Comparison of ENCODE assay signal across 24 cellular contexts in the genomic region with DNA sequence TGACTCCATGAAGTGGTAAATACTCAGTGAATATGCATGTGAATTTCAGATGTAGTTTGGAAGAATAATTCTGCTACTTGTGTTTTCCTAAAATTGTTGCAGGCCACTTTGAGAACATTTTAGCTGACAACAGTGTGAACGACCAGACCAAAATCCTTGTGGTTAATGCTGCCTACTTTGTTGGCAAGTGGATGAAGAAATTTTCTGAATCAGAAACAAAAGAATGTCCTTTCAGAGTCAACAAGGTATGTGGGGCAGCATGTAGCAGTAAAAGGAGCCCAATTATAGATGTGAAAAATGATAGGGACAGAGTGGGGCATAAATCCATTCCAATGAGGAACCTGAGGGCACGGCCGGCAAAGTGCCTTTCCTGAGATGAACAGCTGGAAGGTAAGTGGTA. TPM values are rescaled to one million over a fixed set of nuclear protein-coding genes. Genes with fewer than 3 reads are reported as not detected.
"Had no signal": no experiment of that assay in that cellular context is flagged by ENCODE, and none has a peak within 500 bp of the region (broad histone marks: within the 10 kb centered on the region; RNA-seq: fewer than 3 reads in every experiment).

No MANE protein-coding gene starts in this region.

- H3K27me3 ChIP-seq: Peyer's patch had no signal

- H3K4me3 ChIP-seq: Peyer's patch, SJSA1 had no signal

- ATAC-seq: activated CD4-positive, CD25-positive, alpha-beta regulatory T cell treated with anti-CD3 and anti-CD28 coated beads, Interleukin-2, amount 50 U/mL, for 24 hours; activated CD8-positive, alpha-beta memory T cell treated with anti-CD3 and anti-CD28 coated beads, Interleukin-2, amount 10 ng/mL, durations not matched to agents 7 days and 5 days; activated T-cell treated with anti-CD3 and anti-CD28 coated beads, Interleukin-2, amount 50 U/mL, for 4 hours; SK-N-SH treated with all-trans-retinoic acid at 6 μM for 48 hours had no signal

- H3K27ac ChIP-seq: SJSA1 had no signal

- DNase-seq: activated CD4-positive, alpha-beta T cell treated with anti-CD3 and anti-CD28 coated beads for 48 hours; activated CD4-positive, alpha-beta T cell treated with anti-CD3 and anti-CD28 coated beads, Interleukin-2, amount 50 U/mL, for 48 hours; activated CD8-positive, alpha-beta memory T cell treated with anti-CD3 and anti-CD28 coated beads, Interleukin-2, amount 10 ng/mL, durations not matched to agents 7 days and 5 days; activated effector memory CD4-positive, alpha-beta T cell treated with anti-CD3 and anti-CD28 coated beads, Interleukin-2, amount 50 U/mL, for 16 hours; activated naive CD4-positive, alpha-beta T cell treated with anti-CD3 and anti-CD28 coated beads for 36 hours; activated T-cell treated with anti-CD3 and anti-CD28 coated beads, Interleukin-2, amount 50 U/mL, for 4 hours; anterior cingulate cortex; caudate nucleus; KG1; NCI-H1105 treated with DMSO at 0.1 percent for 48 hours; NCI-H1436 treated with DMSO at 0.1 percent for 48 hours; NCI-H187; NCI-H2081; NCI-H446; NCI-H524; Peyer's patch; SHP77; SW 1271 had no signal

- H3K9me3 ChIP-seq: Peyer's patch, SJSA1 had no signal

- H3K36me3 ChIP-seq: Peyer's patch, SJSA1 had no signal

- H3K4me1 ChIP-seq: SJSA1 had no signal

RNA-seq across cellular contexts. Expression of gene SERPINB5, which starts 16.1 kb away (rescaled TPM):
- total RNA-seq: activated CD8-positive, alpha-beta memory T cell treated with anti-CD3 and anti-CD28 coated beads, Interleukin-2, amount 10 ng/mL, durations not matched to agents 7 days and 5 days; activated naive CD4-positive, alpha-beta T cell treated with anti-CD3 and anti-CD28 coated beads for 36 hours; activated T-cell treated with anti-CD3 and anti-CD28 coated beads, Interleukin-2, amount 50 U/mL, for 4 hours; cerebellum; SJSA1; T-helper 1 cell treated with Interleukin-12 subunit alpha and Interleukin-12 subunit beta and Interleukin-4 antibody, amounts not matched to agents 30 ng/mL and 1 ng/mL, for 36 hours had no signal

RNA-seq across cellular contexts. Expression of gene SERPINB12, which starts 49.3 kb away (rescaled TPM):
- total RNA-seq: activated CD8-positive, alpha-beta memory T cell treated with anti-CD3 and anti-CD28 coated beads, Interleukin-2, amount 10 ng/mL, durations not matched to agents 7 days and 5 days; activated naive CD4-positive, alpha-beta T cell treated with anti-CD3 and anti-CD28 coated beads for 36 hours; activated T-cell treated with anti-CD3 and anti-CD28 coated beads, Interleukin-2, amount 50 U/mL, for 4 hours; cerebellum; Peyer's patch; SJSA1; T-helper 1 cell treated with Interleukin-12 subunit alpha and Interleukin-12 subunit beta and Interleukin-4 antibody, amounts not matched to agents 30 ng/mL and 1 ng/mL, for 36 hours had no signal
- polyA plus RNA-seq: adipose tissue had no signal
